2 cellular contexts compared by ENCODE assay signal in the genomic region with DNA sequence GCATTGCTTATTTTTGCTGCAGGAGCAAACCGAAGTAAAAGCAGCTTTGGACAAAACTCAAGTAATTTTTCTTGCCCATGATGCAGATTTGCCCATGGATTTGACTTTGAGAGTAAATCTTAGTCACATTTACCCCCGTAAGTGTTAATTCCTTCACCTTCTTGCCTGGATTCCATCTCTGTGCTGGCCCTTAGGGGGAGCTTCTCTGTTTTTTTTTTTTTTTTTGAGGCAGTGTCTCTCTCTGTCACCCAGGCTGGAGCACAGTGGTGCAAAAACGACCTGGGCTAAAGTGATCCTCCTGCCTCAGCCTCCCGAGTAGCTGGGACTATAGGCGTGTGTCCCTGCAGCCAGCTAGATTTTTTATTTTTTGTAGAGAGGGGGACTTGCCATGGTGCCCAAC.
TF ChIP-seq lines count a peak whose summit lies in the region.

No MANE protein-coding gene starts in this region.

TF ChIP-seq in GM23338, 12 proteins besides CTCF, POLR2A, EP300 and RAD21 (continued from another document):
- TF ChIP-seq, protein P1, sequence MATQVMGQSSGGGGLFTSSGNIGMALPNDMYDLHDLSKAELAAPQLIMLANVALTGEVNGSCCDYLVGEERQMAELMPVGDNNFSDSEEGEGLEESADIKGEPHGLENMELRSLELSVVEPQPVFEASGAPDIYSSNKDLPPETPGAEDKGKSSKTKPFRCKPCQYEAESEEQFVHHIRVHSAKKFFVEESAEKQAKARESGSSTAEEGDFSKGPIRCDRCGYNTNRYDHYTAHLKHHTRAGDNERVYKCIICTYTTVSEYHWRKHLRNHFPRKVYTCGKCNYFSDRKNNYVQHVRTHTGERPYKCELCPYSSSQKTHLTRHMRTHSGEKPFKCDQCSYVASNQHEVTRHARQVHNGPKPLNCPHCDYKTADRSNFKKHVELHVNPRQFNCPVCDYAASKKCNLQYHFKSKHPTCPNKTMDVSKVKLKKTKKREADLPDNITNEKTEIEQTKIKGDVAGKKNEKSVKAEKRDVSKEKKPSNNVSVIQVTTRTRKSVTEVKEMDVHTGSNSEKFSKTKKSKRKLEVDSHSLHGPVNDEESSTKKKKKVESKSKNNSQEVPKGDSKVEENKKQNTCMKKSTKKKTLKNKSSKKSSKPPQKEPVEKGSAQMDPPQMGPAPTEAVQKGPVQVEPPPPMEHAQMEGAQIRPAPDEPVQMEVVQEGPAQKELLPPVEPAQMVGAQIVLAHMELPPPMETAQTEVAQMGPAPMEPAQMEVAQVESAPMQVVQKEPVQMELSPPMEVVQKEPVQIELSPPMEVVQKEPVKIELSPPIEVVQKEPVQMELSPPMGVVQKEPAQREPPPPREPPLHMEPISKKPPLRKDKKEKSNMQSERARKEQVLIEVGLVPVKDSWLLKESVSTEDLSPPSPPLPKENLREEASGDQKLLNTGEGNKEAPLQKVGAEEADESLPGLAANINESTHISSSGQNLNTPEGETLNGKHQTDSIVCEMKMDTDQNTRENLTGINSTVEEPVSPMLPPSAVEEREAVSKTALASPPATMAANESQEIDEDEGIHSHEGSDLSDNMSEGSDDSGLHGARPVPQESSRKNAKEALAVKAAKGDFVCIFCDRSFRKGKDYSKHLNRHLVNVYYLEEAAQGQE (IDR thresholded peaks at IDR 0.05; ENCODE audit: unreplicated experiment) = no peak
- TF ChIP-seq EZH2 (IDR thresholded peaks at IDR 0.05; ENCODE audit: low read depth, unreplicated experiment) = no peak
- TF ChIP-seq, protein P2, sequence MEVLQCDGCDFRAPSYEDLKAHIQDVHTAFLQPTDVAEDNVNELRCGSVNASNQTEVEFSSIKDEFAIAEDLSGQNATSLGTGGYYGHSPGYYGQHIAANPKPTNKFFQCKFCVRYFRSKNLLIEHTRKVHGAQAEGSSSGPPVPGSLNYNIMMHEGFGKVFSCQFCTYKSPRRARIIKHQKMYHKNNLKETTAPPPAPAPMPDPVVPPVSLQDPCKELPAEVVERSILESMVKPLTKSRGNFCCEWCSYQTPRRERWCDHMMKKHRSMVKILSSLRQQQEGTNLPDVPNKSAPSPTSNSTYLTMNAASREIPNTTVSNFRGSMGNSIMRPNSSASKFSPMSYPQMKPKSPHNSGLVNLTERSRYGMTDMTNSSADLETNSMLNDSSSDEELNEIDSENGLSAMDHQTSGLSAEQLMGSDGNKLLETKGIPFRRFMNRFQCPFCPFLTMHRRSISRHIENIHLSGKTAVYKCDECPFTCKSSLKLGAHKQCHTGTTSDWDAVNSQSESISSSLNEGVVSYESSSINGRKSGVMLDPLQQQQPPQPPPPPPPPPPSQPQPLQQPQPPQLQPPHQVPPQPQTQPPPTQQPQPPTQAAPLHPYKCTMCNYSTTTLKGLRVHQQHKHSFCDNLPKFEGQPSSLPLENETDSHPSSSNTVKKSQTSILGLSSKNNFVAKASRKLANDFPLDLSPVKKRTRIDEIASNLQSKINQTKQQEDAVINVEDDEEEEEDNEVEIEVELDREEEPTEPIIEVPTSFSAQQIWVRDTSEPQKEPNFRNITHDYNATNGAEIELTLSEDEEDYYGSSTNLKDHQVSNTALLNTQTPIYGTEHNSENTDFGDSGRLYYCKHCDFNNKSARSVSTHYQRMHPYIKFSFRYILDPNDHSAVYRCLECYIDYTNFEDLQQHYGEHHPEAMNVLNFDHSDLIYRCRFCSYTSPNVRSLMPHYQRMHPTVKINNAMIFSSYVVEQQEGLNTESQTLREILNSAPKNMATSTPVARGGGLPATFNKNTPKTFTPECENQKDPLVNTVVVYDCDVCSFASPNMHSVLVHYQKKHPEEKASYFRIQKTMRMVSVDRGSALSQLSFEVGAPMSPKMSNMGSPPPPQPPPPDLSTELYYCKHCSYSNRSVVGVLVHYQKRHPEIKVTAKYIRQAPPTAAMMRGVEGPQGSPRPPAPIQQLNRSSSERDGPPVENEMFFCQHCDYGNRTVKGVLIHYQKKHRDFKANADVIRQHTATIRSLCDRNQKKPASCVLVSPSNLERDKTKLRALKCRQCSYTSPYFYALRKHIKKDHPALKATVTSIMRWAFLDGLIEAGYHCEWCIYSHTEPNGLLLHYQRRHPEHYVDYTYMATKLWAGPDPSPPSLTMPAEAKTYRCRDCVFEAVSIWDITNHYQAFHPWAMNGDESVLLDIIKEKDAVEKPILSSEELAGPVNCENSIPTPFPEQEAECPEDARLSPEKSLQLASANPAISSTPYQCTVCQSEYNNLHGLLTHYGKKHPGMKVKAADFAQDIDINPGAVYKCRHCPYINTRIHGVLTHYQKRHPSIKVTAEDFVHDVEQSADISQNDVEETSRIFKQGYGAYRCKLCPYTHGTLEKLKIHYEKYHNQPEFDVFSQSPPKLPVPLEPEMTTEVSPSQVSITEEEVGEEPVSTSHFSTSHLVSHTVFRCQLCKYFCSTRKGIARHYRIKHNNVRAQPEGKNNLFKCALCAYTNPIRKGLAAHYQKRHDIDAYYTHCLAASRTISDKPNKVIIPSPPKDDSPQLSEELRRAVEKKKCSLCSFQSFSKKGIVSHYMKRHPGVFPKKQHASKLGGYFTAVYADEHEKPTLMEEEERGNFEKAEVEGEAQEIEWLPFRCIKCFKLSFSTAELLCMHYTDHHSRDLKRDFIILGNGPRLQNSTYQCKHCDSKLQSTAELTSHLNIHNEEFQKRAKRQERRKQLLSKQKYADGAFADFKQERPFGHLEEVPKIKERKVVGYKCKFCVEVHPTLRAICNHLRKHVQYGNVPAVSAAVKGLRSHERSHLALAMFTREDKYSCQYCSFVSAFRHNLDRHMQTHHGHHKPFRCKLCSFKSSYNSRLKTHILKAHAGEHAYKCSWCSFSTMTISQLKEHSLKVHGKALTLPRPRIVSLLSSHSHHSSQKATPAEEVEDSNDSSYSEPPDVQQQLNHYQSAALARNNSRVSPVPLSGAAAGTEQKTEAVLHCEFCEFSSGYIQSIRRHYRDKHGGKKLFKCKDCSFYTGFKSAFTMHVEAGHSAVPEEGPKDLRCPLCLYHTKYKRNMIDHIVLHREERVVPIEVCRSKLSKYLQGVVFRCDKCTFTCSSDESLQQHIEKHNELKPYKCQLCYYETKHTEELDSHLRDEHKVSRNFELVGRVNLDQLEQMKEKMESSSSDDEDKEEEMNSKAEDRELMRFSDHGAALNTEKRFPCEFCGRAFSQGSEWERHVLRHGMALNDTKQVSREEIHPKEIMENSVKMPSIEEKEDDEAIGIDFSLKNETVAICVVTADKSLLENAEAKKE (CRISPR knock-in tag; IDR thresholded peaks at IDR 0.05) = no peak
- TF ChIP-seq, protein P3, sequence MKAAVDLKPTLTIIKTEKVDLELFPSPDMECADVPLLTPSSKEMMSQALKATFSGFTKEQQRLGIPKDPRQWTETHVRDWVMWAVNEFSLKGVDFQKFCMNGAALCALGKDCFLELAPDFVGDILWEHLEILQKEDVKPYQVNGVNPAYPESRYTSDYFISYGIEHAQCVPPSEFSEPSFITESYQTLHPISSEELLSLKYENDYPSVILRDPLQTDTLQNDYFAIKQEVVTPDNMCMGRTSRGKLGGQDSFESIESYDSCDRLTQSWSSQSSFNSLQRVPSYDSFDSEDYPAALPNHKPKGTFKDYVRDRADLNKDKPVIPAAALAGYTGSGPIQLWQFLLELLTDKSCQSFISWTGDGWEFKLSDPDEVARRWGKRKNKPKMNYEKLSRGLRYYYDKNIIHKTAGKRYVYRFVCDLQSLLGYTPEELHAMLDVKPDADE (IDR thresholded peaks at IDR 0.05) = no peak
- TF ChIP-seq STAT1 (IDR thresholded peaks at IDR 0.05; ENCODE audit: unreplicated experiment) = no peak
- TF ChIP-seq CREB1 (CRISPR knock-in tag; IDR thresholded peaks at IDR 0.05; ENCODE audit: low read depth) = no peak
- no peak for TF ChIP-seq JUNB (IDR thresholded peaks at IDR 0.05; ENCODE audit: unreplicated experiment)
- no peak for TF ChIP-seq ZNF114 (CRISPR knock-in tag; IDR thresholded peaks at IDR 0.05)

TF ChIP-seq in K562, 482 proteins besides CTCF, POLR2A, EP300 and RAD21 (continued from another document):
- TF ChIP-seq, protein P4, sequence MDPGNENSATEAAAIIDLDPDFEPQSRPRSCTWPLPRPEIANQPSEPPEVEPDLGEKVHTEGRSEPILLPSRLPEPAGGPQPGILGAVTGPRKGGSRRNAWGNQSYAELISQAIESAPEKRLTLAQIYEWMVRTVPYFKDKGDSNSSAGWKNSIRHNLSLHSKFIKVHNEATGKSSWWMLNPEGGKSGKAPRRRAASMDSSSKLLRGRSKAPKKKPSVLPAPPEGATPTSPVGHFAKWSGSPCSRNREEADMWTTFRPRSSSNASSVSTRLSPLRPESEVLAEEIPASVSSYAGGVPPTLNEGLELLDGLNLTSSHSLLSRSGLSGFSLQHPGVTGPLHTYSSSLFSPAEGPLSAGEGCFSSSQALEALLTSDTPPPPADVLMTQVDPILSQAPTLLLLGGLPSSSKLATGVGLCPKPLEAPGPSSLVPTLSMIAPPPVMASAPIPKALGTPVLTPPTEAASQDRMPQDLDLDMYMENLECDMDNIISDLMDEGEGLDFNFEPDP (CRISPR knock-in tag; IDR thresholded peaks at IDR 0.05) = no peak
